ENCODE assay signal across 19 cellular contexts in genomic region chr9:99419099-99419498, GRCh38.
DNase-seq lines count a peak whose midpoint lies in the region; ATAC-seq and TF ChIP-seq lines count a peak whose summit lies in the region.
"Had no signal": no experiment of that assay in that cellular context is flagged by ENCODE, and none has a peak within 500 bp of the region (broad histone marks: within the 10 kb centered on the region; RNA-seq: fewer than 3 reads in every experiment).

No MANE protein-coding gene starts in this region.

- no peak overlapping the region for H3K4me2 ChIP-seq in fibroblast of lung (ENCODE audit: extremely low read depth, insufficient read depth, low read length)

- H3K4me3 Mint-ChIP-seq in T-helper 1 cell treated with Interleukin-12 subunit alpha and Interleukin-12 subunit beta and Interleukin-4 antibody, amounts not matched to agents 30 μg/mL and 1 μg/mL, for 36 hours, result no peak overlapping the region
- no peak overlapping the region for H3K4me3 Mint-ChIP-seq in CD4-positive, alpha-beta T cell
- H3K4me3 Mint-ChIP-seq: activated T-helper 17 cell treated with anti-CD3 and anti-CD28 coated beads, Interleukin-2, amount 50 U/mL, for 72 hours; central memory CD8-positive, alpha-beta T cell; T-helper 2 cell treated with Interferon-gamma antibody and Interleukin-4, amounts not matched to agents 5 μg/mL and 100 μg/mL, for 36 hours had no signal

- H3K9me3 ChIP-seq in fibroblast of lung (ENCODE audit: control insufficient read depth, insufficient read depth, low read depth, low read length) (no peaks in the 10 kb centered on the region), mucosa of descending colon (no peaks in the 10 kb centered on the region)
- H3K9me3 ChIP-seq in CD4-positive, alpha-beta T cell (ENCODE audit: control insufficient read depth, low read length), result no peaks in the 10 kb centered on the region

- H3K4me1 ChIP-seq in fibroblast of lung (ENCODE audit: control insufficient read depth, extremely low read depth, insufficient read depth, low read length) (no peaks in the 10 kb centered on the region), mucosa of descending colon (ENCODE audit: low read depth) (no peaks in the 10 kb centered on the region)
- H3K4me1 ChIP-seq: adrenal gland, foreskin keratinocyte had no signal

- DNase-seq in T-helper 1 cell (no peak), OCI-M1 (lab: John Stamatoyannopoulos, UW) (peak; percentile 74), fibroblast of lung (ENCODE audit: low read depth in 2 of 2) (peak in 1 of 2 donors; percentile 91), G401 (ENCODE audit: low spot score) (no peak), mucosa of descending colon (no peak)
- DNase-seq in CD4-positive, alpha-beta T cell, result no peak
- DNase-seq: adrenal gland; effector memory CD4-positive, alpha-beta T cell; foreskin keratinocyte; NCI-H2029; NCI-H774; stimulated activated naive CD4-positive, alpha-beta T cell; trophoblast cell had no signal

- no peaks in the 10 kb centered on the region for H3K36me3 ChIP-seq in fibroblast of lung (ENCODE audit: control insufficient read depth, insufficient read depth, low read length)
- no peaks in the 10 kb centered on the region for H3K36me3 ChIP-seq in mucosa of descending colon (ENCODE audit: low read depth)
- H3K36me3 ChIP-seq: adrenal gland had no signal

- POLR2A ChIA-PET in CD4-positive, alpha-beta T cell (lab: Charles Lee), result no interaction called here

- H3K27me3 Mint-ChIP-seq in T-helper 1 cell treated with Interleukin-12 subunit alpha and Interleukin-12 subunit beta and Interleukin-4 antibody, amounts not matched to agents 30 μg/mL and 1 μg/mL, for 36 hours (ENCODE audit: low read depth), result no peaks in the 10 kb centered on the region
- no peaks in the 10 kb centered on the region for H3K27me3 Mint-ChIP-seq in CD4-positive, alpha-beta T cell

- peak overlapping the region; percentile 46 for H3K27ac Mint-ChIP-seq in T-helper 1 cell treated with Interleukin-12 subunit alpha and Interleukin-12 subunit beta and Interleukin-4 antibody, amounts not matched to agents 30 μg/mL and 1 μg/mL, for 36 hours
- H3K27ac Mint-ChIP-seq in CD4-positive, alpha-beta T cell, result no peak overlapping the region
- H3K27ac Mint-ChIP-seq: activated T-helper 17 cell treated with anti-CD3 and anti-CD28 coated beads, Interleukin-2, amount 50 U/mL, for 72 hours; T-helper 2 cell treated with Interferon-gamma antibody and Interleukin-4, amounts not matched to agents 5 μg/mL and 100 μg/mL, for 36 hours had no signal

- H3K9me3 Mint-ChIP-seq in T-helper 1 cell treated with Interleukin-12 subunit alpha and Interleukin-12 subunit beta and Interleukin-4 antibody, amounts not matched to agents 30 μg/mL and 1 μg/mL, for 36 hours, result no peaks in the 10 kb centered on the region
- H3K9me3 Mint-ChIP-seq in CD4-positive, alpha-beta T cell, result no peaks in the 10 kb centered on the region
- H3K9me3 Mint-ChIP-seq: activated T-helper 17 cell treated with anti-CD3 and anti-CD28 coated beads, Interleukin-2, amount 50 U/mL, for 72 hours; central memory CD8-positive, alpha-beta T cell had no signal

- H3K9ac ChIP-seq in fibroblast of lung (ENCODE audit: insufficient read depth, low read length), result no peak overlapping the region

- H3K4me1 Mint-ChIP-seq in T-helper 1 cell treated with Interleukin-12 subunit alpha and Interleukin-12 subunit beta and Interleukin-4 antibody, amounts not matched to agents 30 μg/mL and 1 μg/mL, for 36 hours (ENCODE audit: low read depth), result peaks cover 9% of the 10 kb centered on the region
- H3K4me1 Mint-ChIP-seq in CD4-positive, alpha-beta T cell (ENCODE audit: low read depth), result no peaks in the 10 kb centered on the region
- H3K4me1 Mint-ChIP-seq: activated T-helper 17 cell treated with anti-CD3 and anti-CD28 coated beads, Interleukin-2, amount 50 U/mL, for 72 hours; central memory CD8-positive, alpha-beta T cell had no signal

- no peaks in the 10 kb centered on the region for H3K36me3 Mint-ChIP-seq in T-helper 1 cell treated with Interleukin-12 subunit alpha and Interleukin-12 subunit beta and Interleukin-4 antibody, amounts not matched to agents 30 μg/mL and 1 μg/mL, for 36 hours (ENCODE audit: low read depth)
- H3K36me3 Mint-ChIP-seq in CD4-positive, alpha-beta T cell (ENCODE audit: low read depth), result no peaks in the 10 kb centered on the region

- in situ Hi-C loops in G401 (cut with HindIII; ENCODE audit: low sequenced_read_pairs), result no loop called here

- H3K4me3 ChIP-seq in fibroblast of lung (replicated peaks in 1 of 4; ENCODE audit: control extremely low read depth in 1 of 4, insufficient read depth in 1 of 4, low read depth in 3 of 4, low read length in 4 of 4), result no peak overlapping the region
- no peak overlapping the region for H3K4me3 ChIP-seq in mucosa of descending colon
- H3K4me3 ChIP-seq: adrenal gland had no signal

- no peak for ATAC-seq in mucosa of descending colon
- no peak for ATAC-seq in HG03139 (IDR thresholded peaks at IDR 0.05; ENCODE audit: unreplicated experiment)
- ATAC-seq in CD4-positive, alpha-beta T cell (ENCODE audit: poor library complexity), result no peak
- ATAC-seq: activated T-helper 17 cell treated with anti-CD3 and anti-CD28 coated beads, Interleukin-2, amount 50 U/mL, for 72 hours; foreskin keratinocyte had no signal

- no peak overlapping the region for H3K27ac ChIP-seq in fibroblast of lung (ENCODE audit: insufficient read depth, low read length)
- H3K27ac ChIP-seq in CD4-positive, alpha-beta T cell (ENCODE audit: low read depth, low read length), result no peak overlapping the region
- H3K27ac ChIP-seq: adrenal gland, foreskin keratinocyte, RWPE1 had no signal

- no peaks in the 10 kb centered on the region for H4K20me1 ChIP-seq in fibroblast of lung (ENCODE audit: control insufficient read depth, extremely low read depth, insufficient read depth, low read length)

- peak overlapping the region; percentile 5 for H2AFZ ChIP-seq in fibroblast of lung (ENCODE audit: low read length)

- H3K79me2 ChIP-seq in fibroblast of lung (ENCODE audit: control insufficient read depth, insufficient read depth, low read length), result no peaks in the 10 kb centered on the region

- CTCF ChIA-PET in CD4-positive, alpha-beta T cell (lab: Charles Lee), result no interaction called here

- TF ChIP-seq CTCF in fibroblast of lung (conservative IDR thresholded peaks at IDR 0.05 in 1 of 2, IDR thresholded peaks at IDR 0.05 in 1 of 2; ENCODE audit: low read depth in 1 of 2, low read length in 2 of 2), result no peak
- no peak for TF ChIP-seq CTCF in mucosa of descending colon (IDR thresholded peaks at IDR 0.05)
- TF ChIP-seq CTCF in CD4-positive, alpha-beta T cell (IDR thresholded peaks at IDR 0.05), result no peak

- no peaks in the 10 kb centered on the region for H3K27me3 ChIP-seq in fibroblast of lung (ENCODE audit: control insufficient read depth, insufficient read depth, low read length)
- no peaks in the 10 kb centered on the region for H3K27me3 ChIP-seq in CD4-positive, alpha-beta T cell (ENCODE audit: control insufficient read depth, insufficient read depth, low read length)
- H3K27me3 ChIP-seq: adrenal gland, foreskin keratinocyte had no signal

- intact Hi-C loops in mucosa of descending colon (cut with DNase I, micrococcal nuclease), result no loop called here
- intact Hi-C loops in CD4-positive, alpha-beta T cell (cut with DNase I, micrococcal nuclease), result loop anchor here in 1 of 2 experiments (5.0 kb wide), 1 partner anchor 43 kb away; no protein-coding TSS in a partner anchor
